16 cellular contexts compared by ENCODE assay signal in the genomic region with DNA sequence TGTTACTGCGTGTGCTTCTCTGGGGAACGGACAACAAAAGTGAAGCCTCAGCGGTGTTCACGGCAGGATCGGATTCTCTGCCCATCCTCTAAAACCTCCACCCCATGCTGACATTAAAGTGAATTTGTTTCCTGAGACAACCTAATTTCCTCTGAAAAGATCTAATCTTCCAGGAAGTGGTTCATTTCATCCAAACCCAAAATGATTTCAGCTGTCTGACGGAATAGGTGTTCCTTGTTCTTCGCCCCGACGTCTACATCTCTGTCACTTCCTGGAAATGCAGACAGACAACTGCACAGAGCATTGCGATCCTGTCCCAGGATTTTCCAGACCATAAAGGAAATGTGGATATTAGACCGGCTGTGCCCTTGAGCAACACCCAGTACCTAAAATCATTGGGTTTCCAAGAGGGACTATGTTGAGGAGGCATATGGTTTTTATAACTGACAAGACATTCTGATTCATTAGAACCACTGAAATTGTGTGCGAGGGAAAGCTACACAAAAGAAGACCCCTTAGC.
DNase-seq lines count a peak whose midpoint lies in the region; ATAC-seq and TF ChIP-seq lines count a peak whose summit lies in the region.
"Had no signal": no experiment of that assay in that cellular context is flagged by ENCODE, and none has a peak within 500 bp of the region (broad histone marks: within the 10 kb centered on the region; RNA-seq: fewer than 3 reads in every experiment).

No MANE protein-coding gene starts in this region.

- no peak overlapping the region for H3K9ac ChIP-seq in neural progenitor cell
- H3K9ac ChIP-seq: BLaER1 had no signal

- H3K4me2 ChIP-seq in neural progenitor cell, result no peak overlapping the region
- H3K4me2 ChIP-seq: BLaER1, PC-9 had no signal

- TF ChIP-seq POLR2A in prostate gland (IDR thresholded peaks at IDR 0.05), result no peak

- H3K4me1 Mint-ChIP-seq in neural progenitor cell, result peaks cover 20% of the 10 kb centered on the region

- H3K9me3 ChIP-seq in neural progenitor cell (ENCODE audit: low read depth) (no peaks in the 10 kb centered on the region), prostate gland (no peaks in the 10 kb centered on the region)
- H3K9me3 ChIP-seq: HAP-1, MG63 had no signal

- H3K27ac Mint-ChIP-seq in neural progenitor cell, result peak overlapping the region; percentile 19

- peaks cover 7% of the 10 kb centered on the region for H3K27me3 ChIP-seq in neural progenitor cell
- no peaks in the 10 kb centered on the region for H3K27me3 ChIP-seq in prostate gland (replicated peaks; ENCODE audit: insufficient read depth)
- H3K27me3 ChIP-seq: BLaER1 had no signal

- peaks cover 7% of the 10 kb centered on the region for H3K27me3 Mint-ChIP-seq in neural progenitor cell (ENCODE audit: insufficient read depth, low read depth)

- peaks cover 6% of the 10 kb centered on the region for H3F3A ChIP-seq in neural progenitor cell (ENCODE audit: low read depth)

- H3K9me3 Mint-ChIP-seq in neural progenitor cell, result no peaks in the 10 kb centered on the region

- 48% methylated on average over 12 of the region's 12 CpGs for WGBS in prostate gland

- no peaks in the 10 kb centered on the region for H3K36me3 Mint-ChIP-seq in neural progenitor cell

- no peak overlapping the region for H3K4me3 Mint-ChIP-seq in neural progenitor cell

- no peaks in the 10 kb centered on the region for H3K36me3 ChIP-seq in neural progenitor cell
- no peaks in the 10 kb centered on the region for H3K36me3 ChIP-seq in prostate gland
- H3K36me3 ChIP-seq: BLaER1, HAP-1, MG63 had no signal

- ATAC-seq in Right ventricle myocardium inferior (no peak), GM18511 (IDR thresholded peaks at IDR 0.05; ENCODE audit: unreplicated experiment) (no peak)

- intact Hi-C loops in Right ventricle myocardium inferior (cut with DNase I) (loop anchor here (10.0 kb wide), 1 partner anchor 224 kb away; no protein-coding TSS in a partner anchor), prostate gland (cut with DNase I) (no loop called here)

- no peak overlapping the region for H3K4me3 ChIP-seq in neural progenitor cell
- H3K4me3 ChIP-seq in prostate gland, result no peak overlapping the region
- H3K4me3 ChIP-seq: BLaER1, HAP-1, MG63, PC-9 had no signal

- DNase-seq in EH (ENCODE audit: low read depth) (peak; percentile 65), RPMI7951 (ENCODE audit: low read depth) (peak; percentile 75), fibroblast of gingiva (ENCODE audit: low read depth) (peak; percentile 36), neural progenitor cell (ENCODE audit: low spot score) (no peak), Right ventricle myocardium inferior (ENCODE audit: missing footprints) (no peak), NCI-H1436 treated with DMSO at 0.1 percent for 48 hours (lab: John Stamatoyannopoulos, UW) (no peak), prostate gland (ENCODE audit: low spot score) (no peak)
- DNase-seq: KG1, MG63, NCI-H1105, NCI-H187, NCI-H69, PC-9 had no signal

- no peaks in the 10 kb centered on the region for H3K79me2 ChIP-seq in neural progenitor cell (ENCODE audit: low read depth)

- no peaks in the 10 kb centered on the region for H3K4me1 ChIP-seq in neural progenitor cell
- no peaks in the 10 kb centered on the region for H3K4me1 ChIP-seq in prostate gland (replicated peaks)
- H3K4me1 ChIP-seq: BLaER1, HAP-1 had no signal

- H4K20me1 ChIP-seq in neural progenitor cell (ENCODE audit: low read depth), result no peaks in the 10 kb centered on the region
- H4K20me1 ChIP-seq: BLaER1 had no signal

- no peak overlapping the region for H2AFZ ChIP-seq in neural progenitor cell (replicated peaks)
- H2AFZ ChIP-seq: PC-9 had no signal

- H3K27ac ChIP-seq in neural progenitor cell (no peak overlapping the region), prostate gland (no peak overlapping the region)
- H3K27ac ChIP-seq: BLaER1, PC-9 had no signal

- no peak for TF ChIP-seq CTCF in neural progenitor cell (IDR thresholded peaks at IDR 0.05)
- TF ChIP-seq CTCF in prostate gland (IDR thresholded peaks at IDR 0.05), result no peak

Comparison
In these comparisons a context has a peak if more than half of its experiments do, and no peak if none do; other contexts are left out.
1. DNase-seq: peak in EH (single experiment), RPMI7951 (single experiment) and fibroblast of gingiva (single experiment); none in neural progenitor cell (single experiment), Right ventricle myocardium inferior (single experiment), NCI-H1436 treated with DMSO at 0.1 percent for 48 hours (single experiment) and prostate gland (single experiment).